In the genomic region with DNA sequence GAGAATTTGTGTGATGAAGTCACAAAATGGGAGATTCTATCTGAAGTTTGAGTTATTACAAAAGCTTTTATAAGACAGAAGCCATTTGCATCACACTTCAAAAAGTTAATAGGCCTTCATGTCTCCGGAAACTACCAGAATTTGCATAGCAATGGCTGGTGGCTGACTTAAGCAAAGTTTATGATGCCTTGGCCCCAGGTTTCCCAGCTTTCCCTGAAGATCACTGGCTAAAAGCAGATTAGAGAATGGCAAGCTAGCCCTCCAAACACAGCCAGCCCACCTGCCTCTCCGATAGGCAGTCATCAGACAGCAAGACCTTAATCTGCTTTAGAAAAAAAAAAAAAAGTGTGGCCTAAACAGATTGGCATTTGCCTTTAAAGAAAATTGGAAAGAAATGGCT, we compare ENCODE assay signal across 28 cellular contexts.
"Had no signal": no experiment of that assay in that cellular context is flagged by ENCODE, and none has a peak within 500 bp of the region (broad histone marks: within the 10 kb centered on the region; RNA-seq: fewer than 3 reads in every experiment).

No MANE protein-coding gene starts in this region.

- H3K27ac Mint-ChIP-seq: activated B cell treated with CpG ODN at 0.5 μM for 24 hours; activated CD8-positive, alpha-beta memory T cell treated with anti-CD3 and anti-CD28 coated beads, Interleukin-2, amount 10 ng/mL, durations not matched to agents 7 days and 5 days; activated CD8-positive, alpha-beta T cell treated with anti-CD3 and anti-CD28 coated beads, Interleukin-2, amount 10 ng/mL, durations not matched to agents 7 days and 5 days; activated T-cell treated with anti-CD3 and anti-CD28 coated beads, Interleukin-2, amount 50 U/mL, for 72 hours; progenitor cell of endocrine pancreas; stimulated activated effector memory CD8-positive, alpha-beta T cell treated with anti-CD3 and anti-CD28 coated beads, Interleukin-12 subunit alpha, Interleukin-12 subunit beta, amount 100 ng/mL, for 72 hours; stimulated activated naive CD8-positive, alpha-beta T cell treated with anti-CD3 and anti-CD28 coated beads, Interleukin-15, Interleukin-2, amounts not matched to agents 100 ng/mL and 50 ng/mL, for 24 hours; type B pancreatic cell had no signal

- H3K27ac ChIP-seq: breast epithelium, gastroesophageal sphincter, neutrophil, ovary, right lobe of liver, skin epidermis, uterus had no signal

- H3K4me3 ChIP-seq: breast epithelium, gastroesophageal sphincter, ovary, right lobe of liver, skin epidermis, uterus had no signal

- H3K36me3 ChIP-seq: breast epithelium, gastroesophageal sphincter, neutrophil, ovary, right lobe of liver, uterus had no signal

- H3K36me3 Mint-ChIP-seq: activated CD8-positive, alpha-beta memory T cell treated with anti-CD3 and anti-CD28 coated beads, Interleukin-2, amount 10 ng/mL, durations not matched to agents 7 days and 5 days; stimulated activated effector memory CD8-positive, alpha-beta T cell treated with anti-CD3 and anti-CD28 coated beads, Interleukin-12 subunit alpha, Interleukin-12 subunit beta, amount 100 ng/mL, for 72 hours had no signal

- H3K9me3 ChIP-seq: neutrophil, ovary, right lobe of liver, uterus had no signal

- H3K9me3 Mint-ChIP-seq: activated T-cell treated with anti-CD3 and anti-CD28 coated beads, Interleukin-2, amount 50 U/mL, for 72 hours; stimulated activated effector memory CD8-positive, alpha-beta T cell treated with anti-CD3 and anti-CD28 coated beads, Interleukin-12 subunit alpha, Interleukin-12 subunit beta, amount 100 ng/mL, for 72 hours; stimulated activated naive CD8-positive, alpha-beta T cell treated with anti-CD3 and anti-CD28 coated beads, Interleukin-15, Interleukin-2, amounts not matched to agents 100 ng/mL and 50 ng/mL, for 24 hours had no signal

- H3K27me3 Mint-ChIP-seq: activated B cell treated with CpG ODN at 0.5 μM for 24 hours; activated CD8-positive, alpha-beta memory T cell treated with anti-CD3 and anti-CD28 coated beads, Interleukin-2, amount 10 ng/mL, durations not matched to agents 7 days and 5 days; stimulated activated naive CD8-positive, alpha-beta T cell treated with anti-CD3 and anti-CD28 coated beads, Interleukin-15, Interleukin-2, amounts not matched to agents 100 ng/mL and 50 ng/mL, for 24 hours had no signal

- H3K27me3 ChIP-seq: breast epithelium, neutrophil, ovary, right lobe of liver, uterus had no signal

- ATAC-seq: activated CD8-positive, alpha-beta memory T cell treated with anti-CD3 and anti-CD28 coated beads, Interleukin-2, amount 10 ng/mL, durations not matched to agents 7 days and 5 days; activated CD8-positive, alpha-beta T cell treated with anti-CD3 and anti-CD28 coated beads, Interleukin-2, amount 10 ng/mL, durations not matched to agents 7 days and 5 days; activated T-cell treated with anti-CD3 and anti-CD28 coated beads, Interleukin-2, amount 50 U/mL, for 72 hours; gastroesophageal sphincter; left ventricle myocardium superior; right lobe of liver; stimulated activated effector memory CD8-positive, alpha-beta T cell treated with anti-CD3 and anti-CD28 coated beads, Interleukin-12 subunit alpha, Interleukin-12 subunit beta, amount 100 ng/mL, for 72 hours had no signal

- H3K4me1 Mint-ChIP-seq: activated CD8-positive, alpha-beta memory T cell treated with anti-CD3 and anti-CD28 coated beads, Interleukin-2, amount 10 ng/mL, durations not matched to agents 7 days and 5 days; stimulated activated effector memory CD8-positive, alpha-beta T cell treated with anti-CD3 and anti-CD28 coated beads, Interleukin-12 subunit alpha, Interleukin-12 subunit beta, amount 100 ng/mL, for 72 hours had no signal

- DNase-seq: activated B cell treated with CpG ODN at 0.5 μM for 24 hours; activated CD4-positive, alpha-beta T cell treated with anti-CD3 and anti-CD28 coated beads, Interleukin-2, amount 50 U/mL, for 1 hour; activated CD8-positive, alpha-beta memory T cell treated with anti-CD3 and anti-CD28 coated beads, Interleukin-2, amount 10 ng/mL, durations not matched to agents 7 days and 5 days; activated CD8-positive, alpha-beta T cell treated with anti-CD3 and anti-CD28 coated beads, Interleukin-2, amount 10 ng/mL, durations not matched to agents 7 days and 5 days; activated effector memory CD4-positive, alpha-beta T cell treated with anti-CD3 and anti-CD28 coated beads, Interleukin-2, amount 50 U/mL, for 16 hours; activated naive CD4-positive, alpha-beta T cell treated with anti-CD3 and anti-CD28 coated beads, Interleukin-2, amount 50 U/mL, for 16 hours; activated T-cell treated with anti-CD3 and anti-CD28 coated beads, Interleukin-2, amount 50 U/mL, for 72 hours; amniotic stem cell; central memory CD4-positive, alpha-beta T cell; dermis blood vessel endothelial cell; effector CD8-positive, alpha-beta T cell; hippocampal formation; islet precursor cell; left ventricle myocardium superior; ovary; right lobe of liver; stimulated activated CD4-positive, alpha-beta T cell treated with anti-CD3 and anti-CD28 coated beads, Interleukin-4, amount 100 ng/mL, for 24 hours; T-helper 2 cell; uterus had no signal

- H3K4me3 Mint-ChIP-seq: activated B cell treated with CpG ODN at 0.5 μM for 24 hours; activated CD8-positive, alpha-beta memory T cell treated with anti-CD3 and anti-CD28 coated beads, Interleukin-2, amount 10 ng/mL, durations not matched to agents 7 days and 5 days; activated CD8-positive, alpha-beta T cell treated with anti-CD3 and anti-CD28 coated beads, Interleukin-2, amount 10 ng/mL, durations not matched to agents 7 days and 5 days; activated T-cell treated with anti-CD3 and anti-CD28 coated beads, Interleukin-2, amount 50 U/mL, for 72 hours; nephron; stimulated activated effector memory CD8-positive, alpha-beta T cell treated with anti-CD3 and anti-CD28 coated beads, Interleukin-12 subunit alpha, Interleukin-12 subunit beta, amount 100 ng/mL, for 72 hours; stimulated activated naive CD8-positive, alpha-beta T cell treated with anti-CD3 and anti-CD28 coated beads, Interleukin-15, Interleukin-2, amounts not matched to agents 100 ng/mL and 50 ng/mL, for 24 hours; type B pancreatic cell had no signal

- H3K4me1 ChIP-seq: breast epithelium, gastroesophageal sphincter, right lobe of liver, uterus had no signal
